In genomic region chr16:21638573-21638975, GRCh38 we compare ENCODE assay signal across 1 cellular context.
TF ChIP-seq lines count a peak whose summit lies in the region.

No MANE protein-coding gene starts in this region.

TF ChIP-seq in IMR-90, 13 proteins besides CTCF, POLR2A, EP300 and RAD21:
- TF ChIP-seq ELK1 (IDR thresholded peaks at IDR 0.05; ENCODE audit: borderline replicate concordance, low read depth, low read length): no peak
- TF ChIP-seq MAFK (IDR thresholded peaks at IDR 0.05; ENCODE audit: low read depth, low read length): no peak
- TF ChIP-seq MAZ (IDR thresholded peaks at IDR 0.05; ENCODE audit: borderline replicate concordance, low read depth, low read length): no peak
- no peak for TF ChIP-seq SMC3 (IDR thresholded peaks at IDR 0.05; ENCODE audit: low read depth, low read length)
- no peak for TF ChIP-seq MXI1 (IDR thresholded peaks at IDR 0.05; ENCODE audit: borderline replicate concordance, low read depth, low read length)
- TF ChIP-seq CHD1 (IDR thresholded peaks at IDR 0.05; ENCODE audit: low read depth, low read length): no peak
- TF ChIP-seq RFX5 (IDR thresholded peaks at IDR 0.05; ENCODE audit: low read depth, low read length): no peak
- peak; percentile 41; the same call in 1 of the 2 replicates for TF ChIP-seq BHLHE40 (IDR thresholded peaks at IDR 0.05; ENCODE audit: low read depth, low read length)
- no peak for TF ChIP-seq NFE2L2 (IDR thresholded peaks at IDR 0.05; ENCODE audit: low read depth, low read length)
- TF ChIP-seq, protein P1, sequence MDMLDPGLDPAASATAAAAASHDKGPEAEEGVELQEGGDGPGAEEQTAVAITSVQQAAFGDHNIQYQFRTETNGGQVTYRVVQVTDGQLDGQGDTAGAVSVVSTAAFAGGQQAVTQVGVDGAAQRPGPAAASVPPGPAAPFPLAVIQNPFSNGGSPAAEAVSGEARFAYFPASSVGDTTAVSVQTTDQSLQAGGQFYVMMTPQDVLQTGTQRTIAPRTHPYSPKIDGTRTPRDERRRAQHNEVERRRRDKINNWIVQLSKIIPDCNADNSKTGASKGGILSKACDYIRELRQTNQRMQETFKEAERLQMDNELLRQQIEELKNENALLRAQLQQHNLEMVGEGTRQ (IDR thresholded peaks at IDR 0.05; ENCODE audit: low read depth, low read length): no peak
- TF ChIP-seq CEBPB (IDR thresholded peaks at IDR 0.05; ENCODE audit: low read depth, low read length): no peak
- peak; percentile 30 for TF ChIP-seq FOS (IDR thresholded peaks at IDR 0.05; ENCODE audit: low read depth, low read length)
- TF ChIP-seq RCOR1 (IDR thresholded peaks at IDR 0.05; ENCODE audit: insufficient replicate concordance, low read length): no peak
